Comparison of ENCODE assay signal across 25 cellular contexts in genomic region chr1:201004154-201004553, GRCh38. TPM values are rescaled to one million over a fixed set of nuclear protein-coding genes. Genes with fewer than 3 reads are reported as not detected.
A peak's percentile ranks its signal among the peaks of the same experiment; 100 is the strongest.
DNase-seq lines count a peak whose midpoint lies in the region; ATAC-seq, FAIRE-seq and TF ChIP-seq lines count a peak whose summit lies in the region.
"Had no signal": no experiment of that assay in that cellular context is flagged by ENCODE, and none has a peak within 500 bp of the region (broad histone marks: within the 10 kb centered on the region; RNA-seq: fewer than 3 reads in every experiment).

No MANE protein-coding gene starts in this region.

- no peak for FAIRE-seq in kidney (lab: Jason Lieb, UNC)
- FAIRE-seq: A204.1, D721Med, G401.6, GM12891, GM19239 had no signal

- no peak overlapping the region for H4K5ac ChIP-seq in mesendoderm (ENCODE audit: low read length)

- H3K36me3 ChIP-seq in HEK293 (ENCODE audit: control insufficient read depth in 2 of 2, insufficient read depth in 1 of 2, low read length in 2 of 2) = no peaks in the 10 kb centered on the region
- H3K36me3 ChIP-seq in kidney (ENCODE audit: control insufficient read depth in 1 of 2, insufficient read depth in 2 of 2, low read length in 2 of 2) = no peaks in the 10 kb centered on the region
- peaks cover 8 to 55% of the 10 kb centered on the region in 2 donors for H3K36me3 ChIP-seq in neuronal stem cell (replicated peaks in 1 of 2; ENCODE audit: control insufficient read depth in 2 of 2, insufficient read depth in 2 of 2, low read length in 2 of 2)
- H3K36me3 ChIP-seq in mesendoderm (ENCODE audit: control insufficient read depth, insufficient read depth, low read length) = no peaks in the 10 kb centered on the region
- H3K36me3 ChIP-seq: BE2C had no signal

- WGBS in neuronal stem cell (ENCODE audit: extremely low coverage in 2 of 2, insufficient read length in 2 of 2, insufficient replicate concordance in 1 of 2), 2 donors = no CpG with 5 or more reads among the region's 6 CpGs
- no CpG with 5 or more reads among the region's 6 CpGs for WGBS in mesendoderm (ENCODE audit: extremely low coverage, insufficient coverage, low lambda C conversion rate)

- intact Hi-C loops in kidney (cut with DNase I) = no loop called here

- no peak overlapping the region for H3K14ac ChIP-seq in neuronal stem cell (ENCODE audit: low read length)

- no peak overlapping the region for H3K56ac ChIP-seq in mesendoderm (ENCODE audit: low read length)

- H3K4me3 ChIP-seq in HEK293 (ENCODE audit: low read depth, low read length) = no peak overlapping the region
- no peak overlapping the region for H3K4me3 ChIP-seq in kidney (ENCODE audit: low read length in 2 of 2)
- H3K4me3 ChIP-seq in neuronal stem cell (ENCODE audit: low read length in 2 of 2) = no peak overlapping the region
- no peak overlapping the region for H3K4me3 ChIP-seq in mesendoderm (ENCODE audit: low read length)
- H3K4me3 ChIP-seq: BLaER1 had no signal

- peak overlapping the region; percentile 17 for H3K27ac Mint-ChIP-seq in activated CD8-positive, alpha-beta memory T cell treated with anti-CD3 and anti-CD28 coated beads, Interleukin-2, amount 10 ng/mL, durations not matched to agents 7 days and 5 days
- H3K27ac Mint-ChIP-seq: CD14-positive monocyte; CD8-positive, alpha-beta T cell had no signal

- peaks cover 7% of the 10 kb centered on the region for H3K79me1 ChIP-seq in neuronal stem cell (ENCODE audit: low read depth, low read length)
- no peaks in the 10 kb centered on the region for H3K79me1 ChIP-seq in mesendoderm (ENCODE audit: low read length)

- CTCF ChIA-PET in activated CD8-positive, alpha-beta memory T cell treated with anti-CD3 and anti-CD28 coated beads, Interleukin-2, amount 10 ng/mL, durations not matched to agents 7 days and 5 days (lab: Charles Lee) = interaction anchor here (1.3 kb wide), 1 partner anchor 24 kb away, joined by 4 read pairs; no protein-coding TSS in a partner anchor
- CTCF ChIA-PET in HEK293 (lab: Yijun Ruan, JAX) = interaction anchor here (0.6 to 1.6 kb wide), 3 partner anchors 25 to 1049 kb away, joined by 3 to 6 read pairs (median 3); no protein-coding TSS in a partner anchor

- no peaks in the 10 kb centered on the region for H3K4me1 ChIP-seq in HEK293 (ENCODE audit: control insufficient read depth, insufficient read depth, low read length)
- no peaks in the 10 kb centered on the region for H3K4me1 ChIP-seq in kidney (ENCODE audit: control insufficient read depth in 1 of 2, insufficient read depth in 1 of 2, low read depth in 1 of 2, low read length in 2 of 2)
- H3K4me1 ChIP-seq in neuronal stem cell (ENCODE audit: control insufficient read depth in 2 of 2, insufficient read depth in 1 of 2, low read depth in 1 of 2, low read length in 2 of 2) = peaks cover 8 to 9% of the 10 kb centered on the region in 2 donors
- no peaks in the 10 kb centered on the region for H3K4me1 ChIP-seq in mesendoderm (ENCODE audit: control insufficient read depth, low read depth, low read length)
- H3K4me1 ChIP-seq: BE2C, Caco-2 had no signal

- no peaks in the 10 kb centered on the region for H3K79me2 ChIP-seq in mesendoderm (ENCODE audit: control insufficient read depth, insufficient read depth, low read length)

- no peak for DNase-seq in activated CD8-positive, alpha-beta memory T cell treated with anti-CD3 and anti-CD28 coated beads, Interleukin-2, amount 10 ng/mL, durations not matched to agents 7 days and 5 days
- no peak for DNase-seq in activated CD8-positive, alpha-beta memory T cell treated with anti-CD3 and anti-CD28 coated beads, Interleukin-2, amount 50 U/mL, for 48 hours
- peak; percentile 31 for DNase-seq in kidney
- no peak for DNase-seq in neuronal stem cell (ENCODE audit: low spot score)
- no peak for DNase-seq in mesendoderm
- DNase-seq in NCI-H524 (lab: John Stamatoyannopoulos, UW) = no peak
- DNase-seq: 8988T; ACHN; BE2C; C1 segment of cervical spinal cord; Caco-2; Calu3; CD4-positive, CD25-positive, alpha-beta regulatory T cell; CD8-positive, alpha-beta T cell; DMS79 treated with DMSO at 0.1 percent for 48 hours; GF-D8 had no signal

- TF ChIP-seq CTCF in HEK293 (tag by site-specific recombination; IDR thresholded peaks at IDR 0.05) = no peak
- no peak for TF ChIP-seq CTCF in kidney (IDR thresholded peaks at IDR 0.05; ENCODE audit: borderline replicate concordance, extremely low read depth, insufficient read depth)

- no peak overlapping the region for H4K91ac ChIP-seq in neuronal stem cell (ENCODE audit: low read depth, low read length, poor library complexity)

- H3K9me3 ChIP-seq in HEK293 (ENCODE audit: control insufficient read depth, insufficient read depth, low read depth, low read length) = no peaks in the 10 kb centered on the region
- no peaks in the 10 kb centered on the region for H3K9me3 ChIP-seq in kidney (ENCODE audit: control insufficient read depth in 1 of 2, low read length in 2 of 2)
- peaks cover 0 to 2% of the 10 kb centered on the region in 2 donors for H3K9me3 ChIP-seq in neuronal stem cell (replicated peaks in 1 of 2; ENCODE audit: control insufficient read depth in 2 of 2, insufficient read depth in 1 of 2, low read depth in 1 of 2, low read length in 2 of 2)
- H3K9me3 ChIP-seq: BE2C, BLaER1, Caco-2 had no signal

- H3K36me3 Mint-ChIP-seq in activated CD8-positive, alpha-beta memory T cell treated with anti-CD3 and anti-CD28 coated beads, Interleukin-2, amount 10 ng/mL, durations not matched to agents 7 days and 5 days = peaks cover 50% of the 10 kb centered on the region

- no peak overlapping the region for H3K4ac ChIP-seq in neuronal stem cell (ENCODE audit: low read length)
- H3K4ac ChIP-seq in mesendoderm (ENCODE audit: low read depth, low read length) = no peak overlapping the region

- POLR2A ChIA-PET in HEK293 (lab: Yijun Ruan, JAX) = no interaction called here

- H3K23ac ChIP-seq in neuronal stem cell (ENCODE audit: low read depth, low read length, poor library complexity) = no peak overlapping the region
- no peak overlapping the region for H3K23ac ChIP-seq in mesendoderm (ENCODE audit: low read length)

- no peak overlapping the region for H3K18ac ChIP-seq in neuronal stem cell (ENCODE audit: low read length)
- H3K18ac ChIP-seq in mesendoderm (ENCODE audit: low read length) = no peak overlapping the region

- H3K27ac ChIP-seq in HEK293 (ENCODE audit: extremely low read depth, low read depth, low read length) = no peak overlapping the region
- H3K27ac ChIP-seq in kidney (ENCODE audit: low read depth in 2 of 2, low read length in 2 of 2) = no peak overlapping the region
- no peak overlapping the region for H3K27ac ChIP-seq in neuronal stem cell (replicated peaks; ENCODE audit: low read length)
- no peak overlapping the region for H3K27ac ChIP-seq in mesendoderm (ENCODE audit: low read depth, low read length)
- H3K27ac ChIP-seq: BLaER1 had no signal

- H2BK5ac ChIP-seq in neuronal stem cell (ENCODE audit: low read length) (no peak overlapping the region), mesendoderm (ENCODE audit: low read length) (no peak overlapping the region)

- no peaks in the 10 kb centered on the region for H3K9me3 Mint-ChIP-seq in activated CD8-positive, alpha-beta memory T cell treated with anti-CD3 and anti-CD28 coated beads, Interleukin-2, amount 10 ng/mL, durations not matched to agents 7 days and 5 days (ENCODE audit: low read depth)
- H3K9me3 Mint-ChIP-seq: CD14-positive monocyte; CD4-positive, CD25-positive, alpha-beta regulatory T cell; CD8-positive, alpha-beta T cell had no signal

- H2BK12ac ChIP-seq in neuronal stem cell (ENCODE audit: low read length) = no peak overlapping the region

- peaks cover 9% of the 10 kb centered on the region for H3K4me1 Mint-ChIP-seq in activated CD8-positive, alpha-beta memory T cell treated with anti-CD3 and anti-CD28 coated beads, Interleukin-2, amount 10 ng/mL, durations not matched to agents 7 days and 5 days
- H3K4me1 Mint-ChIP-seq: CD14-positive monocyte had no signal

- no peak overlapping the region for H2BK15ac ChIP-seq in neuronal stem cell (ENCODE audit: low read length)
- H2BK15ac ChIP-seq in mesendoderm (replicated peaks; ENCODE audit: low read depth) = no peak overlapping the region

- peak overlapping the region; percentile 52 for H4K8ac ChIP-seq in neuronal stem cell (ENCODE audit: low read depth, low read length)
- no peak overlapping the region for H4K8ac ChIP-seq in mesendoderm (ENCODE audit: low read depth, low read length)

- no peak for ATAC-seq in activated CD8-positive, alpha-beta memory T cell treated with anti-CD3 and anti-CD28 coated beads, Interleukin-2, amount 10 ng/mL, durations not matched to agents 7 days and 5 days
- ATAC-seq in HG03565 (IDR thresholded peaks at IDR 0.05; ENCODE audit: unreplicated experiment) = no peak
- ATAC-seq: CD8-positive, alpha-beta T cell had no signal

- H2AK5ac ChIP-seq in neuronal stem cell (ENCODE audit: low read depth, low read length) (no peak overlapping the region), mesendoderm (ENCODE audit: low read length) (no peak overlapping the region)

- H3K9ac ChIP-seq in kidney (ENCODE audit: low read length in 2 of 2) = no peak overlapping the region
- no peak overlapping the region for H3K9ac ChIP-seq in neuronal stem cell (ENCODE audit: low read depth, low read length, poor library complexity)
- no peak overlapping the region for H3K9ac ChIP-seq in mesendoderm (ENCODE audit: low read length)
- H3K9ac ChIP-seq: BLaER1 had no signal

- H3K27me3 ChIP-seq in neuronal stem cell (ENCODE audit: control insufficient read depth in 3 of 3, insufficient read depth in 3 of 3, low read depth in 1 of 3, low read length in 3 of 3) (no peaks in the 10 kb centered on the region), mesendoderm (ENCODE audit: insufficient read depth, low read length, poor library complexity) (no peaks in the 10 kb centered on the region)
- H3K27me3 ChIP-seq: BLaER1 had no signal

- H3K4me2 ChIP-seq in neuronal stem cell (ENCODE audit: insufficient read depth, low read length, poor library complexity, severe bottlenecking) (no peak overlapping the region), mesendoderm (ENCODE audit: low read length) (no peak overlapping the region)
- H3K4me2 ChIP-seq: BLaER1 had no signal

- no peaks in the 10 kb centered on the region for H3K27me3 Mint-ChIP-seq in activated CD8-positive, alpha-beta memory T cell treated with anti-CD3 and anti-CD28 coated beads, Interleukin-2, amount 10 ng/mL, durations not matched to agents 7 days and 5 days
- H3K27me3 Mint-ChIP-seq: CD4-positive, CD25-positive, alpha-beta regulatory T cell had no signal

- H2BK120ac ChIP-seq in neuronal stem cell (ENCODE audit: low read depth, low read length) (no peak overlapping the region), mesendoderm (ENCODE audit: low read depth, low read length) (no peak overlapping the region)

- H3K4me3 Mint-ChIP-seq in activated CD8-positive, alpha-beta memory T cell treated with anti-CD3 and anti-CD28 coated beads, Interleukin-2, amount 10 ng/mL, durations not matched to agents 7 days and 5 days = no peak overlapping the region
- H3K4me3 Mint-ChIP-seq: CD14-positive monocyte; CD4-positive, CD25-positive, alpha-beta regulatory T cell; CD8-positive, alpha-beta T cell had no signal

- no peak overlapping the region for H2AFZ ChIP-seq in neuronal stem cell (ENCODE audit: low read length)

RNA-seq across cellular contexts. Expression of gene KIF21B, which starts 19.4 kb away (rescaled TPM):
- total RNA-seq in activated CD8-positive, alpha-beta memory T cell treated with anti-CD3 and anti-CD28 coated beads, Interleukin-2, amount 10 ng/mL, durations not matched to agents 7 days and 5 days = 100 to 1,000 TPM; 102 to 155 TPM
- total RNA-seq in kidney = 5.6 TPM
- polyA plus RNA-seq in kidney (ENCODE audit: insufficient read depth, low read depth, low replicate concordance) = 0.19 TPM
- 8.0 TPM for polyA plus RNA-seq in neuronal stem cell (2013, experiment 1 of 2)
- 8.0 TPM for polyA plus RNA-seq in neuronal stem cell (2013, experiment 2 of 2)
- polyA plus RNA-seq in mesendoderm (2013, experiment 1 of 2) = 4.6 TPM
- 4.7 TPM for polyA plus RNA-seq in mesendoderm (2013, experiment 2 of 2)

Comparison
In these comparisons a context has a peak if more than half of its experiments do, and no peak if none do; other contexts are left out.
1. RNA of gene KIF21B, which starts 19.4 kb away (total RNA-seq): 102 to 155 TPM in activated CD8-positive, alpha-beta memory T cell treated with anti-CD3 and anti-CD28 coated beads, Interleukin-2, amount 10 ng/mL, durations not matched to agents 7 days and 5 days; 5.6 TPM in kidney (single experiment); every median in the first group is over 10 times any median in the second.